ENCODE assay signal across 8 cellular contexts in the genomic region with DNA sequence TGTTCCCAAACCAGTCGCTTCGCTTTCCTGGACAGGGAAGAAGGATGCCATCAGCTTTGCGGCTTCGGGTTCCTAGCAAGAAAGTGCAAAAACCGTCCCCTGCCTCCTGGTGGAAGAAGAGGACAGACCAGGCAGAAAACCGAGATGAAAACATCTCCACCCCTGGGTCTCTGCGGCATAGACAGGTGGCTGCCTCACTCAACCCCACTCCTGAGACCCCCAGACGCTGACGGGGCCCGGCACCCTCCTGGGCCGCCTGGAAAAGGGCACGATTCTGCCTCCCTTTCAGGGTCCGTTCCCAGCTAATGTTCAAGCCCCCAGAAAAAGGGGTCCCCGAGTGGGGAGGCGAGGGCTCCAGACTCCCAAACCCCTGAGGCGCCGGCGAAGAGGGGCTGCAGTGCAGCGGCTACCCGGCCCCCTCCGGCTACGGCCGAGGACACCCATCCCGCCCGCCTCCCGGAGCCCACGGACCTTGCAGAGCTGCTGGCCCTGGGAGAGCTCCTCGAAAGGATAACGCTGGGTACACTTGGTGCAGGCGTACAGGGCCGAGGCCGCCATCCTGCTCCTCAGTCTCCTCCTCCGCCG. TPM values are rescaled to one million over a fixed set of nuclear protein-coding genes. Genes with fewer than 3 reads are reported as not detected.
DNase-seq lines count a peak whose midpoint lies in the region; TF ChIP-seq lines count a peak whose summit lies in the region.

No MANE protein-coding gene starts in this region.

- peak overlapping the region; percentile 86 for H3K4me3 ChIP-seq in HUES6 (ENCODE audit: low read depth, low read length)
- H3K4me3 ChIP-seq in dorsolateral prefrontal cortex = peak overlapping the region; percentile 66 to 100 (median 94)
- H3K4me3 ChIP-seq in stomach smooth muscle (ENCODE audit: low read length in 2 of 2) = peak overlapping the region; percentile 91 to 94

- peak; percentile 37 for DNase-seq in NK-92 treated with Interleukin-12 subunit alpha and Interleukin-12 subunit beta, amount 100 ng/mL, for 24 hours (lab: John Stamatoyannopoulos, UW)
- DNase-seq in NK-92 (lab: John Stamatoyannopoulos, UW; ENCODE audit: unreplicated experiment) (no peak), dorsolateral prefrontal cortex (peak in 5 of 10 donors; percentile 16 to 51 (median 28)), mesenteric fat pad (ENCODE audit: low spot score) (peak; percentile 81), GDM1 (lab: John Stamatoyannopoulos, UW) (no peak)
- DNase-seq in T-helper 2 cell treated with Interferon-gamma antibody and Interleukin-4, amounts not matched to agents 5 μg/mL and 100 μg/mL, for 36 hours (ENCODE audit: low spot score) = no peak

- H3K9me3 ChIP-seq in HUES6 (ENCODE audit: control insufficient read depth, insufficient read depth, low read depth, low read length) (no peaks in the 10 kb centered on the region), stomach smooth muscle (ENCODE audit: control insufficient read depth in 2 of 2, low read length in 2 of 2) (no peaks in the 10 kb centered on the region)

- peaks cover 10% of the 10 kb centered on the region; the same call in 1 of the 2 replicates for H3K4me1 ChIP-seq in HUES6 (ENCODE audit: control insufficient read depth, insufficient read depth, low read length)
- peaks cover 10% of the 10 kb centered on the region for H3K4me1 ChIP-seq in stomach smooth muscle (ENCODE audit: control insufficient read depth, insufficient read depth, low read length)

- H3K27me3 ChIP-seq in HUES6 (ENCODE audit: control insufficient read depth, insufficient read depth, low read length) (no peaks in the 10 kb centered on the region), dorsolateral prefrontal cortex (no peaks in the 10 kb centered on the region), stomach smooth muscle (ENCODE audit: control insufficient read depth in 1 of 2, insufficient read depth in 2 of 2, low read length in 2 of 2) (no peaks in the 10 kb centered on the region)

- peak in 5 of 56 donors; percentile 3 to 25 (median 9) for TF ChIP-seq CTCF in dorsolateral prefrontal cortex (IDR thresholded peaks at IDR 0.05 in 54 of 56, conservative IDR thresholded peaks at IDR 0.05 in 2 of 56; ENCODE audit: low read depth in 1 of 56, partially characterized antibody in 56 of 56)

- peak overlapping the region; percentile 96 for H3K27ac ChIP-seq in HUES6 (ENCODE audit: low read depth, low read length)
- H3K27ac ChIP-seq in dorsolateral prefrontal cortex = peak overlapping the region; percentile 67 to 99 (median 97)
- peak overlapping the region; percentile 96 for H3K27ac ChIP-seq in stomach smooth muscle (ENCODE audit: low read length)

- peak overlapping the region; percentile 96 for H3K4me3 Mint-ChIP-seq in T-helper 2 cell treated with Interferon-gamma antibody and Interleukin-4, amounts not matched to agents 5 μg/mL and 100 μg/mL, for 36 hours

- no peaks in the 10 kb centered on the region for H3K27me3 Mint-ChIP-seq in T-helper 2 cell treated with Interferon-gamma antibody and Interleukin-4, amounts not matched to agents 5 μg/mL and 100 μg/mL, for 36 hours (ENCODE audit: low read depth)

- peaks cover 44% of the 10 kb centered on the region for H3K4me1 Mint-ChIP-seq in T-helper 2 cell treated with Interferon-gamma antibody and Interleukin-4, amounts not matched to agents 5 μg/mL and 100 μg/mL, for 36 hours (ENCODE audit: low read depth)

- H3K9ac ChIP-seq in HUES6 (ENCODE audit: low read length) = peak overlapping the region; percentile 98
- peak overlapping the region; percentile 88 to 96 for H3K9ac ChIP-seq in stomach smooth muscle (ENCODE audit: low read length in 2 of 2)

- H3K9me3 Mint-ChIP-seq in T-helper 2 cell treated with Interferon-gamma antibody and Interleukin-4, amounts not matched to agents 5 μg/mL and 100 μg/mL, for 36 hours = no peaks in the 10 kb centered on the region

- H3K27ac Mint-ChIP-seq in T-helper 2 cell treated with Interferon-gamma antibody and Interleukin-4, amounts not matched to agents 5 μg/mL and 100 μg/mL, for 36 hours = peak overlapping the region; percentile 100

- intact Hi-C loops in dorsolateral prefrontal cortex (cut with DNase I) = loop anchor here in 1 of 2 donors (2.0 kb wide), 1 partner anchor 134 kb away; no protein-coding TSS in a partner anchor

- H3K36me3 Mint-ChIP-seq in T-helper 2 cell treated with Interferon-gamma antibody and Interleukin-4, amounts not matched to agents 5 μg/mL and 100 μg/mL, for 36 hours (ENCODE audit: low read depth) = peaks cover 50% of the 10 kb centered on the region

- H3K36me3 ChIP-seq in HUES6 (ENCODE audit: control insufficient read depth, insufficient read depth, low read length) (peaks cover 32% of the 10 kb centered on the region), stomach smooth muscle (ENCODE audit: control insufficient read depth in 2 of 2, insufficient read depth in 2 of 2, low read length in 2 of 2) (peaks cover 14 to 19% of the 10 kb centered on the region in 2 donors)

RNA-seq across cellular contexts. Expression of gene FAM76B, which starts 0.6 kb away (rescaled TPM):
- 10 to 100 TPM; 15.8 to 39.4 (median 24.9) TPM for total RNA-seq in dorsolateral prefrontal cortex
- total RNA-seq in mesenteric fat pad = 14.6 TPM

RNA-seq across cellular contexts. Expression of gene CEP57, which starts 1.3 kb away (rescaled TPM):
- total RNA-seq in dorsolateral prefrontal cortex (10 to 100 TPM; 25.0 to 49.2 (median 36.1) TPM), mesenteric fat pad (20.7 TPM)

Comparison
In these comparisons a context has a peak if more than half of its experiments do, and no peak if none do; other contexts are left out.
1. DNase-seq: peak in NK-92 treated with Interleukin-12 subunit alpha and Interleukin-12 subunit beta, amount 100 ng/mL, for 24 hours (single experiment) and mesenteric fat pad (single experiment); none in NK-92 (single experiment), T-helper 2 cell treated with Interferon-gamma antibody and Interleukin-4, amounts not matched to agents 5 μg/mL and 100 μg/mL, for 36 hours (single experiment) and GDM1 (single experiment).
2. Peak in every context shown above with its lines, with median percentiles within 50 percentile points of each other: H3K27ac ChIP-seq and H3K4me3 ChIP-seq.